ENCODE assay signal across 22 cellular contexts in genomic region chr1:5690878-5691277, GRCh38.
"Had no signal": no experiment of that assay in that cellular context is flagged by ENCODE, and none has a peak within 500 bp of the region (broad histone marks: within the 10 kb centered on the region; RNA-seq: fewer than 3 reads in every experiment).

No MANE protein-coding gene starts in this region.

- H3K27ac ChIP-seq: breast epithelium, hepatocyte, parathyroid adenoma, right lobe of liver, tibial artery had no signal

- H3K4me1 ChIP-seq: breast epithelium, parathyroid adenoma, right lobe of liver, tibial artery had no signal

- H3K4me2 ChIP-seq: hepatocyte had no signal

- H3K36me3 Mint-ChIP-seq: activated naive CD8-positive, alpha-beta T cell treated with anti-CD3 and anti-CD28 coated beads, Interleukin-2, amount 10 ng/mL, durations not matched to agents 7 days and 5 days; immature natural killer cell; stimulated activated effector memory CD8-positive, alpha-beta T cell treated with anti-CD3 and anti-CD28 coated beads, Interleukin-12 subunit alpha, Interleukin-12 subunit beta, amount 100 ng/mL, for 72 hours had no signal

- H3K27me3 Mint-ChIP-seq: activated naive CD8-positive, alpha-beta T cell treated with anti-CD3 and anti-CD28 coated beads, Interleukin-2, amount 10 ng/mL, durations not matched to agents 7 days and 5 days had no signal

- H3K27ac Mint-ChIP-seq: activated CD4-positive, alpha-beta T cell treated with anti-CD3 and anti-CD28 coated beads for 36 hours; activated naive CD8-positive, alpha-beta T cell treated with anti-CD3 and anti-CD28 coated beads, Interleukin-2, amount 10 ng/mL, durations not matched to agents 7 days and 5 days; activated T-cell treated with anti-CD3 and anti-CD28 coated beads, Interleukin-2, amount 50 U/mL, for 24 hours; activated T-helper 17 cell treated with anti-CD3 and anti-CD28 coated beads, Interleukin-2, amount 50 U/mL, for 72 hours; immature natural killer cell; stimulated activated effector memory CD8-positive, alpha-beta T cell treated with anti-CD3 and anti-CD28 coated beads, Interleukin-12 subunit alpha, Interleukin-12 subunit beta, amount 100 ng/mL, for 72 hours; stimulated activated naive CD8-positive, alpha-beta T cell treated with anti-CD3 and anti-CD28 coated beads, Interleukin-15, amount 100 ng/mL, for 72 hours had no signal

- H3K4me1 Mint-ChIP-seq: activated CD4-positive, alpha-beta T cell treated with anti-CD3 and anti-CD28 coated beads for 36 hours; activated naive CD8-positive, alpha-beta T cell treated with anti-CD3 and anti-CD28 coated beads, Interleukin-2, amount 10 ng/mL, durations not matched to agents 7 days and 5 days; immature natural killer cell; stimulated activated effector memory CD8-positive, alpha-beta T cell treated with anti-CD3 and anti-CD28 coated beads, Interleukin-12 subunit alpha, Interleukin-12 subunit beta, amount 100 ng/mL, for 72 hours; stimulated activated naive CD8-positive, alpha-beta T cell treated with anti-CD3 and anti-CD28 coated beads, Interleukin-15, amount 100 ng/mL, for 72 hours had no signal

- DNase-seq: activated CD4-positive, alpha-beta T cell treated with anti-CD3 and anti-CD28 coated beads for 36 hours; activated CD4-positive, alpha-beta T cell treated with anti-CD3 and anti-CD28 coated beads, Interleukin-2, amount 50 U/mL, for 4 hours; activated CD8-positive, alpha-beta memory T cell treated with anti-CD3 and anti-CD28 coated beads for 24 hours; activated CD8-positive, alpha-beta memory T cell treated with anti-CD3 and anti-CD28 coated beads, Interleukin-2, amount 50 U/mL, for 4 hours; activated naive CD4-positive, alpha-beta T cell; activated naive CD8-positive, alpha-beta T cell treated with anti-CD3 and anti-CD28 coated beads, Interleukin-2, amount 10 ng/mL, durations not matched to agents 7 days and 5 days; activated T-cell treated with anti-CD3 and anti-CD28 coated beads, Interleukin-2, amount 50 U/mL, for 24 hours; amniotic stem cell; cortex of kidney; immature natural killer cell; kidney glomerular epithelial cell; right lobe of liver; small intestine; stimulated activated CD4-positive, alpha-beta T cell treated with anti-CD3 and anti-CD28 coated beads, Interleukin-2, amount 100 ng/mL, for 24 hours; stimulated activated naive CD8-positive, alpha-beta T cell treated with anti-CD3 and anti-CD28 coated beads, Interleukin-15, amount 100 ng/mL, for 72 hours; T-helper 1 cell; tibial artery had no signal

- ATAC-seq: activated CD4-positive, alpha-beta T cell treated with anti-CD3 and anti-CD28 coated beads for 36 hours; activated T-helper 17 cell treated with anti-CD3 and anti-CD28 coated beads, Interleukin-2, amount 50 U/mL, for 72 hours; right lobe of liver; stimulated activated effector memory CD8-positive, alpha-beta T cell treated with anti-CD3 and anti-CD28 coated beads, Interleukin-12 subunit alpha, Interleukin-12 subunit beta, amount 100 ng/mL, for 72 hours; stimulated activated naive CD8-positive, alpha-beta T cell treated with anti-CD3 and anti-CD28 coated beads, Interleukin-15, amount 100 ng/mL, for 72 hours had no signal

- H3K27me3 ChIP-seq: hepatocyte, right lobe of liver had no signal

- H3K4me3 Mint-ChIP-seq: activated CD4-positive, alpha-beta T cell treated with anti-CD3 and anti-CD28 coated beads for 36 hours; activated naive CD8-positive, alpha-beta T cell treated with anti-CD3 and anti-CD28 coated beads, Interleukin-2, amount 10 ng/mL, durations not matched to agents 7 days and 5 days; activated T-cell treated with anti-CD3 and anti-CD28 coated beads, Interleukin-2, amount 50 U/mL, for 24 hours; activated T-helper 17 cell treated with anti-CD3 and anti-CD28 coated beads, Interleukin-2, amount 50 U/mL, for 72 hours; immature natural killer cell; stimulated activated effector memory CD8-positive, alpha-beta T cell treated with anti-CD3 and anti-CD28 coated beads, Interleukin-12 subunit alpha, Interleukin-12 subunit beta, amount 100 ng/mL, for 72 hours; stimulated activated naive CD8-positive, alpha-beta T cell treated with anti-CD3 and anti-CD28 coated beads, Interleukin-15, amount 100 ng/mL, for 72 hours had no signal

- H3K36me3 ChIP-seq: breast epithelium, right lobe of liver, tibial artery had no signal

- H3K9me3 Mint-ChIP-seq: activated naive CD8-positive, alpha-beta T cell treated with anti-CD3 and anti-CD28 coated beads, Interleukin-2, amount 10 ng/mL, durations not matched to agents 7 days and 5 days; activated T-cell treated with anti-CD3 and anti-CD28 coated beads, Interleukin-2, amount 50 U/mL, for 24 hours; activated T-helper 17 cell treated with anti-CD3 and anti-CD28 coated beads, Interleukin-2, amount 50 U/mL, for 72 hours; immature natural killer cell; stimulated activated effector memory CD8-positive, alpha-beta T cell treated with anti-CD3 and anti-CD28 coated beads, Interleukin-12 subunit alpha, Interleukin-12 subunit beta, amount 100 ng/mL, for 72 hours had no signal

- H2AFZ ChIP-seq: hepatocyte, parathyroid adenoma had no signal

- H3K79me2 ChIP-seq: hepatocyte, parathyroid adenoma had no signal

- H3K9me3 ChIP-seq: breast epithelium, right lobe of liver, tibial artery had no signal

- H3K4me3 ChIP-seq: breast epithelium, hepatocyte, right lobe of liver, tibial artery had no signal
